In genomic region chr4:81136161-81136910, GRCh38 we compare ENCODE assay signal across 14 cellular contexts.
DNase-seq lines count a peak whose midpoint lies in the region; ATAC-seq, FAIRE-seq and TF ChIP-seq lines count a peak whose summit lies in the region.
"Had no signal": no experiment of that assay in that cellular context is flagged by ENCODE, and none has a peak within 500 bp of the region (broad histone marks: within the 10 kb centered on the region; RNA-seq: fewer than 3 reads in every experiment).

No MANE protein-coding gene starts in this region.

- H3K4me3 ChIP-seq in GM23338 (no peak overlapping the region), PC-9 (no peak overlapping the region), fibroblast of pulmonary artery (replicated peaks; ENCODE audit: low read depth, low read length) (no peak overlapping the region), suprapubic skin (no peak overlapping the region)
- H3K4me3 ChIP-seq: K562, testis had no signal

- H3K4me1 ChIP-seq in GM23338 (ENCODE audit: insufficient read depth) (peaks cover 14% of the 10 kb centered on the region), PC-9 (replicated peaks; ENCODE audit: insufficient read depth) (no peaks in the 10 kb centered on the region), suprapubic skin (peaks cover 8% of the 10 kb centered on the region)
- H3K4me1 ChIP-seq: testis had no signal

- H3K27me3 ChIP-seq in GM23338 (ENCODE audit: insufficient read depth) (no peaks in the 10 kb centered on the region), PC-9 (ENCODE audit: insufficient read depth, low read depth) (no peaks in the 10 kb centered on the region), suprapubic skin (no peaks in the 10 kb centered on the region)
- H3K27me3 ChIP-seq: neutrophil, testis had no signal

- no peak overlapping the region for H3K4me3 Mint-ChIP-seq in GM23338
- H3K4me3 Mint-ChIP-seq: activated CD8-positive, alpha-beta T cell treated with anti-CD3 and anti-CD28 coated beads, Interleukin-2, amount 10 ng/mL, durations not matched to agents 7 days and 5 days had no signal

- CTCF ChIA-PET in PC-9 (lab: Charles Lee), result no interaction called here

- H3K9me3 Mint-ChIP-seq in GM23338, result no peaks in the 10 kb centered on the region

- no peaks in the 10 kb centered on the region for H3K36me3 Mint-ChIP-seq in GM23338 (ENCODE audit: low read depth)

- H3K9me3 ChIP-seq in PC-9 (ENCODE audit: insufficient read depth, low read depth) (no peaks in the 10 kb centered on the region), suprapubic skin (no peaks in the 10 kb centered on the region)
- H3K9me3 ChIP-seq: neutrophil, SK-N-SH, testis had no signal

- H3K27ac Mint-ChIP-seq in GM23338, result peak overlapping the region; percentile 0; the same call in 1 of the 2 replicates
- H3K27ac Mint-ChIP-seq: activated CD8-positive, alpha-beta T cell treated with anti-CD3 and anti-CD28 coated beads, Interleukin-2, amount 10 ng/mL, durations not matched to agents 7 days and 5 days had no signal

- FAIRE-seq in GM19239 (lab: Jason Lieb, UNC), result no peak
- FAIRE-seq: K562 had no signal

- 36% methylated on average over 8 of the region's 8 CpGs for WGBS in suprapubic skin

- no peaks in the 10 kb centered on the region for H3F3A ChIP-seq in GM23338 (replicated peaks; ENCODE audit: low read depth)
- H3F3A ChIP-seq in PC-9 (ENCODE audit: insufficient read depth, low read depth), result no peaks in the 10 kb centered on the region

- H3K4me2 ChIP-seq in GM23338 (no peak overlapping the region), PC-9 (no peak overlapping the region)
- H3K4me2 ChIP-seq: SK-N-SH had no signal

- POLR2A ChIA-PET in PC-9 (lab: Charles Lee; ENCODE audit: unreplicated experiment), result no interaction called here

- TF ChIP-seq CTCF in GM23338 (conservative IDR thresholded peaks at IDR 0.05; ENCODE audit: low read depth in 2 of 2), result no peak
- TF ChIP-seq CTCF in PC-9 (conservative IDR thresholded peaks at IDR 0.05), result no peak
- TF ChIP-seq CTCF in fibroblast of pulmonary artery (IDR thresholded peaks at IDR 0.05; ENCODE audit: low read length, missing control alignments), result no peak
- no peak for TF ChIP-seq CTCF in suprapubic skin (IDR thresholded peaks at IDR 0.05)

- H4K20me1 ChIP-seq in GM23338 (replicated peaks; ENCODE audit: insufficient read depth), result no peaks in the 10 kb centered on the region
- H4K20me1 ChIP-seq in PC-9 (ENCODE audit: insufficient read depth), result no peaks in the 10 kb centered on the region

- no peak for TF ChIP-seq EP300 in suprapubic skin (IDR thresholded peaks at IDR 0.05)

- no TSS peak for BruUV-seq in PC-9 (replicated peaks; lab: Mats Ljungman, UMichigan)

- H3K36me3 ChIP-seq in GM23338 (ENCODE audit: insufficient read depth), result no peaks in the 10 kb centered on the region
- H3K36me3 ChIP-seq in PC-9 (ENCODE audit: low read depth), result no peaks in the 10 kb centered on the region
- no peaks in the 10 kb centered on the region for H3K36me3 ChIP-seq in suprapubic skin
- H3K36me3 ChIP-seq: neutrophil had no signal

- DNase-seq in GM23338 (ENCODE audit: low spot score), result no peak
- no peak for DNase-seq in PC-9
- peak; percentile 96 for DNase-seq in fibroblast of pulmonary artery (ENCODE audit: low read depth)
- no peak for DNase-seq in suprapubic skin (ENCODE audit: low spot score in 2 of 2)
- DNase-seq in DMS153 treated with DMSO at 0.1 percent for 48 hours (lab: John Stamatoyannopoulos, UW; ENCODE audit: unreplicated experiment), result no peak
- no peak for DNase-seq in DMS 273 (lab: John Stamatoyannopoulos, UW; ENCODE audit: unreplicated experiment)
- no peak for DNase-seq in GM19239 (ENCODE audit: insufficient read length, low spot score)
- DNase-seq: activated CD8-positive, alpha-beta T cell treated with anti-CD3 and anti-CD28 coated beads, Interleukin-2, amount 10 ng/mL, durations not matched to agents 7 days and 5 days; Calu3; SK-N-SH; testis had no signal

- intact Hi-C loops in PC-9 (cut with micrococcal nuclease; ENCODE audit: unreplicated experiment), result no loop called here

- H3K9me2 ChIP-seq in GM23338 (ENCODE audit: insufficient read depth) (no peaks in the 10 kb centered on the region), PC-9 (ENCODE audit: insufficient read depth) (no peaks in the 10 kb centered on the region)
- H3K9me2 ChIP-seq: SK-N-SH had no signal

- no peak for TF ChIP-seq POLR2A in suprapubic skin (IDR thresholded peaks at IDR 0.05)

- H3K79me2 ChIP-seq in GM23338 (replicated peaks; ENCODE audit: insufficient read depth), result no peaks in the 10 kb centered on the region
- H3K79me2 ChIP-seq in PC-9 (ENCODE audit: low read depth), result no peaks in the 10 kb centered on the region

- peaks cover 3% of the 10 kb centered on the region for H3K27me3 Mint-ChIP-seq in GM23338 (ENCODE audit: insufficient read depth, low read depth, poor library complexity)

- H2AFZ ChIP-seq in GM23338 (no peak overlapping the region), PC-9 (0 out of 2 replicates have a peak overlapping the region, but pooled peaks have one; percentile 48)

- peaks cover 16% of the 10 kb centered on the region for H3K4me1 Mint-ChIP-seq in GM23338

- ATAC-seq in GM23338 (no peak), GM18861 (IDR thresholded peaks at IDR 0.05; ENCODE audit: unreplicated experiment) (no peak)
- ATAC-seq: activated CD8-positive, alpha-beta T cell treated with anti-CD3 and anti-CD28 coated beads, Interleukin-2, amount 10 ng/mL, durations not matched to agents 7 days and 5 days; K562 had no signal

- no peak overlapping the region for H3K27ac ChIP-seq in GM23338 (ENCODE audit: low read depth)
- H3K27ac ChIP-seq in PC-9, result no peak overlapping the region
- H3K27ac ChIP-seq in suprapubic skin, result peak overlapping the region; percentile 59
- H3K27ac ChIP-seq: neutrophil, testis had no signal

TF ChIP-seq in GM23338, 12 proteins besides CTCF, POLR2A, EP300 and RAD21:
- TF ChIP-seq STAT1 (IDR thresholded peaks at IDR 0.05; ENCODE audit: unreplicated experiment) (no peak), EZH2phosphoT487 (IDR thresholded peaks at IDR 0.05; ENCODE audit: unreplicated experiment) (no peak)
TF ChIP-seq in GM23338: peak in this region for 0.
